15 cellular contexts compared by ENCODE assay signal in genomic region chr10:42488416-42488815, GRCh38.
DNase-seq lines count a peak whose midpoint lies in the region; ATAC-seq and TF ChIP-seq lines count a peak whose summit lies in the region.
"Had no signal": no experiment of that assay in that cellular context is flagged by ENCODE, and none has a peak within 500 bp of the region (broad histone marks: within the 10 kb centered on the region; RNA-seq: fewer than 3 reads in every experiment).

No MANE protein-coding gene starts in this region.

- H3K4me1 ChIP-seq in ACC112 (ENCODE audit: control insufficient read depth, insufficient read depth, low read length, unreplicated experiment) (peaks cover 13% of the 10 kb centered on the region), tibial artery (no peaks in the 10 kb centered on the region)
- H3K4me1 ChIP-seq: stomach had no signal

- peaks cover 0 to 7% (median 0%) of the 10 kb centered on the region in 3 donors for H3K9me3 ChIP-seq in tibial artery

- H3K27ac ChIP-seq in ACC112 (ENCODE audit: low read depth, low read length): peak overlapping the region; percentile 46
- H3K27ac ChIP-seq in tibial artery: no peak overlapping the region
- H3K27ac ChIP-seq: epithelial cell of prostate, stomach had no signal

- no peaks in the 10 kb centered on the region for H3K36me3 Mint-ChIP-seq in activated CD8-positive, alpha-beta memory T cell treated with anti-CD3 and anti-CD28 coated beads, Interleukin-2, amount 10 ng/mL, durations not matched to agents 7 days and 5 days

- H3K4me3 Mint-ChIP-seq in activated CD8-positive, alpha-beta memory T cell treated with anti-CD3 and anti-CD28 coated beads, Interleukin-2, amount 10 ng/mL, durations not matched to agents 7 days and 5 days: no peak overlapping the region

- H3K4me1 Mint-ChIP-seq in activated CD8-positive, alpha-beta memory T cell treated with anti-CD3 and anti-CD28 coated beads, Interleukin-2, amount 10 ng/mL, durations not matched to agents 7 days and 5 days: no peaks in the 10 kb centered on the region

- intact Hi-C loops in tibial artery (cut with DNase I; ENCODE audit: low total_unique reads): no loop called here

- 0 out of 2 replicates have a peak, but pooled peaks cover 3% of the 10 kb centered on the region for H3K36me3 ChIP-seq in ACC112 (ENCODE audit: insufficient read depth, low read length)
- no peaks in the 10 kb centered on the region for H3K36me3 ChIP-seq in tibial artery
- H3K36me3 ChIP-seq: stomach had no signal

- no peak for ATAC-seq in activated CD8-positive, alpha-beta memory T cell treated with anti-CD3 and anti-CD28 coated beads, Interleukin-2, amount 10 ng/mL, durations not matched to agents 7 days and 5 days

- peaks cover 4% of the 10 kb centered on the region for H3K9me3 Mint-ChIP-seq in activated CD8-positive, alpha-beta memory T cell treated with anti-CD3 and anti-CD28 coated beads, Interleukin-2, amount 10 ng/mL, durations not matched to agents 7 days and 5 days (ENCODE audit: low read depth)

- H3K27me3 Mint-ChIP-seq in activated CD8-positive, alpha-beta memory T cell treated with anti-CD3 and anti-CD28 coated beads, Interleukin-2, amount 10 ng/mL, durations not matched to agents 7 days and 5 days: no peaks in the 10 kb centered on the region

- no peak overlapping the region for H3K27ac Mint-ChIP-seq in activated CD8-positive, alpha-beta memory T cell treated with anti-CD3 and anti-CD28 coated beads, Interleukin-2, amount 10 ng/mL, durations not matched to agents 7 days and 5 days

- H3K79me2 ChIP-seq in ACC112 (ENCODE audit: control insufficient read depth, insufficient read depth, low read length, unreplicated experiment): no peaks in the 10 kb centered on the region

- peak overlapping the region; percentile 22 for H2AFZ ChIP-seq in ACC112 (ENCODE audit: low read length, unreplicated experiment)

- H3K4me3 ChIP-seq in ACC112 (ENCODE audit: low read depth, low read length) (peak overlapping the region; percentile 64), tibial artery (no peak overlapping the region)
- H3K4me3 ChIP-seq: lung, stomach had no signal

- CTCF ChIA-PET in activated CD8-positive, alpha-beta memory T cell treated with anti-CD3 and anti-CD28 coated beads, Interleukin-2, amount 10 ng/mL, durations not matched to agents 7 days and 5 days (lab: Charles Lee): no interaction called here

- peak; percentile 18 for DNase-seq in HCEC 1CT
- peak; percentile 28 for DNase-seq in amniotic stem cell (lab: John Stamatoyannopoulos, UW)
- DNase-seq in iris pigment epithelial cell (ENCODE audit: low read depth): peak; percentile 37
- no peak for DNase-seq in tibial artery
- DNase-seq in activated CD4-positive, alpha-beta T cell treated with anti-CD3 and anti-CD28 coated beads, Interleukin-2, amount 50 U/mL, for 48 hours: no peak
- DNase-seq in middle frontal gyrus (ENCODE audit: extremely low spot score, low spot score): no peak
- no peak for DNase-seq in activated CD8-positive, alpha-beta memory T cell treated with anti-CD3 and anti-CD28 coated beads, Interleukin-2, amount 10 ng/mL, durations not matched to agents 7 days and 5 days
- DNase-seq: DMS 273 treated with DMSO at 0.1 percent for 48 hours, NCI-H1092, NCI-H2171 treated with DMSO at 0.1 percent for 48 hours, small intestine, stomach had no signal

- TF ChIP-seq CTCF in tibial artery (IDR thresholded peaks at IDR 0.05): no peak

- H3K27me3 ChIP-seq in ACC112 (ENCODE audit: insufficient read depth, low read length) (no peaks in the 10 kb centered on the region), tibial artery (no peaks in the 10 kb centered on the region)
- H3K27me3 ChIP-seq: stomach had no signal

Comparison
In these comparisons a context has a peak if more than half of its experiments do, and no peak if none do; other contexts are left out.
1. DNase-seq: peak in HCEC 1CT (single experiment), amniotic stem cell (single experiment) and iris pigment epithelial cell (single experiment); none in tibial artery (0 of 2), activated CD4-positive, alpha-beta T cell treated with anti-CD3 and anti-CD28 coated beads, Interleukin-2, amount 50 U/mL, for 48 hours (0 of 2), middle frontal gyrus (single experiment) and activated CD8-positive, alpha-beta memory T cell treated with anti-CD3 and anti-CD28 coated beads, Interleukin-2, amount 10 ng/mL, durations not matched to agents 7 days and 5 days (single experiment).